Comparison of ENCODE assay signal across 1 cellular context in genomic region chr3:149385617-149386298, GRCh38.
TF ChIP-seq lines count a peak whose summit lies in the region.

No MANE protein-coding gene starts in this region.

TF ChIP-seq in HepG2, 621 proteins besides CTCF, POLR2A, EP300 and RAD21 (continued from another document and continues in another):
- 0 out of 2 replicates have a peak, but pooled peaks have one; percentile 3 for TF ChIP-seq ZNF280D (CRISPR knock-in tag; IDR thresholded peaks at IDR 0.05)
- TF ChIP-seq TFAP4 (IDR thresholded peaks at IDR 0.05; ENCODE audit: borderline replicate concordance, low read depth), result peak; percentile 17; the same call in 1 of the 2 replicates
- no peak for TF ChIP-seq THYN1 (CRISPR knock-in tag; IDR thresholded peaks at IDR 0.05; ENCODE audit: borderline replicate concordance, low read depth)
- no peak for TF ChIP-seq TBP (CRISPR knock-in tag; IDR thresholded peaks at IDR 0.05)
- 0 out of 2 replicates have a peak, but pooled peaks have one; percentile 6 for TF ChIP-seq MIXL1 (CRISPR knock-in tag; IDR thresholded peaks at IDR 0.05)
- TF ChIP-seq IKZF1 (IDR thresholded peaks at IDR 0.05), result no peak
- TF ChIP-seq SUZ12 (IDR thresholded peaks at IDR 0.05; ENCODE audit: low read depth, low read length), result no peak
- no peak for TF ChIP-seq SYNCRIP (IDR thresholded peaks at IDR 0.05; ENCODE audit: insufficient read depth, low read depth, low read length)
- TF ChIP-seq JUN (CRISPR knock-in tag; IDR thresholded peaks at IDR 0.05), result no peak
- no peak for TF ChIP-seq GPN1 (CRISPR knock-in tag; IDR thresholded peaks at IDR 0.05; ENCODE audit: borderline replicate concordance)
- peak; percentile 94 for TF ChIP-seq POLR2G (IDR thresholded peaks at IDR 0.05; ENCODE audit: low read depth, low read length)
- TF ChIP-seq U2AF2 (IDR thresholded peaks at IDR 0.05; ENCODE audit: low read depth, low read length), result no peak
- TF ChIP-seq, protein P1, sequence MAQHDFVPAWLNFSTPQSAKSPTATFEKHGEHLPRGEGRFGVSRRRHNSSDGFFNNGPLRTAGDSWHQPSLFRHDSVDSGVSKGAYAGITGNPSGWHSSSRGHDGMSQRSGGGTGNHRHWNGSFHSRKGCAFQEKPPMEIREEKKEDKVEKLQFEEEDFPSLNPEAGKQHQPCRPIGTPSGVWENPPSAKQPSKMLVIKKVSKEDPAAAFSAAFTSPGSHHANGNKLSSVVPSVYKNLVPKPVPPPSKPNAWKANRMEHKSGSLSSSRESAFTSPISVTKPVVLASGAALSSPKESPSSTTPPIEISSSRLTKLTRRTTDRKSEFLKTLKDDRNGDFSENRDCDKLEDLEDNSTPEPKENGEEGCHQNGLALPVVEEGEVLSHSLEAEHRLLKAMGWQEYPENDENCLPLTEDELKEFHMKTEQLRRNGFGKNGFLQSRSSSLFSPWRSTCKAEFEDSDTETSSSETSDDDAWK (CRISPR knock-in tag; IDR thresholded peaks at IDR 0.05), result no peak
- TF ChIP-seq PITX1 (CRISPR knock-in tag; IDR thresholded peaks at IDR 0.05), result no peak
- TF ChIP-seq SMYD3 (CRISPR knock-in tag; IDR thresholded peaks at IDR 0.05), result no peak; the same call in none of the 2 replicates
- TF ChIP-seq, protein P2, sequence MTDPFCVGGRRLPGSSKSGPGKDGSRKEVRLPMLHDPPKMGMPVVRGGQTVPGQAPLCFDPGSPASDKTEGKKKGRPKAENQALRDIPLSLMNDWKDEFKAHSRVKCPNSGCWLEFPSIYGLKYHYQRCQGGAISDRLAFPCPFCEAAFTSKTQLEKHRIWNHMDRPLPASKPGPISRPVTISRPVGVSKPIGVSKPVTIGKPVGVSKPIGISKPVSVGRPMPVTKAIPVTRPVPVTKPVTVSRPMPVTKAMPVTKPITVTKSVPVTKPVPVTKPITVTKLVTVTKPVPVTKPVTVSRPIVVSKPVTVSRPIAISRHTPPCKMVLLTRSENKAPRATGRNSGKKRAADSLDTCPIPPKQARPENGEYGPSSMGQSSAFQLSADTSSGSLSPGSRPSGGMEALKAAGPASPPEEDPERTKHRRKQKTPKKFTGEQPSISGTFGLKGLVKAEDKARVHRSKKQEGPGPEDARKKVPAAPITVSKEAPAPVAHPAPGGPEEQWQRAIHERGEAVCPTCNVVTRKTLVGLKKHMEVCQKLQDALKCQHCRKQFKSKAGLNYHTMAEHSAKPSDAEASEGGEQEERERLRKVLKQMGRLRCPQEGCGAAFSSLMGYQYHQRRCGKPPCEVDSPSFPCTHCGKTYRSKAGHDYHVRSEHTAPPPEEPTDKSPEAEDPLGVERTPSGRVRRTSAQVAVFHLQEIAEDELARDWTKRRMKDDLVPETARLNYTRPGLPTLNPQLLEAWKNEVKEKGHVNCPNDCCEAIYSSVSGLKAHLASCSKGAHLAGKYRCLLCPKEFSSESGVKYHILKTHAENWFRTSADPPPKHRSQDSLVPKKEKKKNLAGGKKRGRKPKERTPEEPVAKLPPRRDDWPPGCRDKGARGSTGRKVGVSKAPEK (CRISPR knock-in tag; IDR thresholded peaks at IDR 0.05; ENCODE audit: borderline replicate concordance), result no peak
- TF ChIP-seq RNF219 (CRISPR knock-in tag; IDR thresholded peaks at IDR 0.05), result no peak
- TF ChIP-seq ETS1 (CRISPR knock-in tag; IDR thresholded peaks at IDR 0.05), result no peak
- TF ChIP-seq SNAPC2 (CRISPR knock-in tag; IDR thresholded peaks at IDR 0.05), result no peak
- peak; percentile 45; the same call in 1 of the 2 replicates for TF ChIP-seq ELF3 (CRISPR knock-in tag; IDR thresholded peaks at IDR 0.05)
- TF ChIP-seq NFAT5 (CRISPR knock-in tag; IDR thresholded peaks at IDR 0.05), result no peak
- no peak for TF ChIP-seq REPIN1 (CRISPR knock-in tag; IDR thresholded peaks at IDR 0.05; ENCODE audit: borderline replicate concordance, low read depth)
- TF ChIP-seq KDM6A (CRISPR knock-in tag; IDR thresholded peaks at IDR 0.05; ENCODE audit: low read depth), result no peak
- no peak for TF ChIP-seq TCF12 (IDR thresholded peaks at IDR 0.05)
- TF ChIP-seq TCF12 (CRISPR knock-in tag; IDR thresholded peaks at IDR 0.05), result no peak
- no peak for TF ChIP-seq ZNF841 (CRISPR knock-in tag; IDR thresholded peaks at IDR 0.05; ENCODE audit: borderline replicate concordance)
- no peak for TF ChIP-seq ZFP41 (CRISPR knock-in tag; IDR thresholded peaks at IDR 0.05; ENCODE audit: borderline replicate concordance)
- no peak for TF ChIP-seq SRSF1 (optimal IDR thresholded peaks at IDR 0.05; ENCODE audit: low read depth, low read length)
- no peak for TF ChIP-seq ZNF619 (CRISPR knock-in tag; IDR thresholded peaks at IDR 0.05)
- no peak for TF ChIP-seq ZFP36 (IDR thresholded peaks at IDR 0.05; ENCODE audit: borderline replicate concordance, low read depth, low read length, partially characterized antibody)
- peak; percentile 83; the same call in 1 of the 2 replicates for TF ChIP-seq MBD4 (IDR thresholded peaks at IDR 0.05; ENCODE audit: borderline replicate concordance, low read length)
- TF ChIP-seq, protein P3, sequence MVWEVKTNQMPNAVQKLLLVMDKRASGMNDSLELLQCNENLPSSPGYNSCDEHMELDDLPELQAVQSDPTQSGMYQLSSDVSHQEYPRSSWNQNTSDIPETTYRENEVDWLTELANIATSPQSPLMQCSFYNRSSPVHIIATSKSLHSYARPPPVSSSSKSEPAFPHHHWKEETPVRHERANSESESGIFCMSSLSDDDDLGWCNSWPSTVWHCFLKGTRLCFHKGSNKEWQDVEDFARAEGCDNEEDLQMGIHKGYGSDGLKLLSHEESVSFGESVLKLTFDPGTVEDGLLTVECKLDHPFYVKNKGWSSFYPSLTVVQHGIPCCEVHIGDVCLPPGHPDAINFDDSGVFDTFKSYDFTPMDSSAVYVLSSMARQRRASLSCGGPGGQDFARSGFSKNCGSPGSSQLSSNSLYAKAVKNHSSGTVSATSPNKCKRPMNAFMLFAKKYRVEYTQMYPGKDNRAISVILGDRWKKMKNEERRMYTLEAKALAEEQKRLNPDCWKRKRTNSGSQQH (CRISPR knock-in tag; IDR thresholded peaks at IDR 0.05; ENCODE audit: low read depth), result 0 out of 2 replicates have a peak, but pooled peaks have one; percentile 47
- TF ChIP-seq PBX2 (CRISPR knock-in tag; IDR thresholded peaks at IDR 0.05), result no peak
